ENCODE assay signal across 1 cellular context in genomic region chr7:88127637-88128290, GRCh38.
TF ChIP-seq lines count a peak whose summit lies in the region.

No MANE protein-coding gene starts in this region.

TF ChIP-seq in HepG2, 621 proteins besides CTCF, POLR2A, EP300 and RAD21 (continued from another document and continues in another):
- peak; percentile 61; the same call in 1 of the 2 replicates for TF ChIP-seq HNF1A (IDR thresholded peaks at IDR 0.05; ENCODE audit: low read depth)
- TF ChIP-seq HNF1A (CRISPR knock-in tag; IDR thresholded peaks at IDR 0.05; ENCODE audit: borderline replicate concordance), result peak; percentile 52; the same call in 1 of the 2 replicates
- 0 out of 2 replicates have a peak, but pooled peaks have one; percentile 13 for TF ChIP-seq FOXA3 (CRISPR knock-in tag; IDR thresholded peaks at IDR 0.05)
- TF ChIP-seq ARNT (IDR thresholded peaks at IDR 0.05), result no peak
- TF ChIP-seq SP4 (CRISPR knock-in tag; IDR thresholded peaks at IDR 0.05), result no peak
- TF ChIP-seq AHDC1 (CRISPR knock-in tag; IDR thresholded peaks at IDR 0.05; ENCODE audit: borderline replicate concordance), result peak; percentile 56; the same call in 1 of the 2 replicates
- peak; percentile 39; the same call in 1 of the 2 replicates for TF ChIP-seq FOXJ3 (CRISPR knock-in tag; IDR thresholded peaks at IDR 0.05; ENCODE audit: borderline replicate concordance)
- TF ChIP-seq ZNF331 (CRISPR knock-in tag; IDR thresholded peaks at IDR 0.05), result 0 out of 2 replicates have a peak, but pooled peaks have one; percentile 26
- peak; percentile 56 for TF ChIP-seq GATAD2A (CRISPR knock-in tag; IDR thresholded peaks at IDR 0.05)
- TF ChIP-seq NR2F2 (IDR thresholded peaks at IDR 0.05; ENCODE audit: borderline replicate concordance, low read depth), result no peak
- 0 out of 2 replicates have a peak, but pooled peaks have one; percentile 42 for TF ChIP-seq KAT2B (IDR thresholded peaks at IDR 0.05; ENCODE audit: borderline replicate concordance, low read depth, low read length)
- TF ChIP-seq ASH2L (IDR thresholded peaks at IDR 0.05; ENCODE audit: insufficient read length, low read depth, low read length), result peak; percentile 44
- no peak for TF ChIP-seq MBD4 (IDR thresholded peaks at IDR 0.05; ENCODE audit: borderline replicate concordance, low read length)
- TF ChIP-seq KDM6A (CRISPR knock-in tag; IDR thresholded peaks at IDR 0.05; ENCODE audit: low read depth), result peak; percentile 16; the same call in 1 of the 2 replicates
- TF ChIP-seq SOX5 (CRISPR knock-in tag; IDR thresholded peaks at IDR 0.05; ENCODE audit: borderline replicate concordance), result peak; percentile 50; the same call in 1 of the 2 replicates
- TF ChIP-seq ONECUT2 (CRISPR knock-in tag; IDR thresholded peaks at IDR 0.05), result peak; percentile 89
- no peak for TF ChIP-seq CREB1 (IDR thresholded peaks at IDR 0.05)
- peak; percentile 41; the same call in 1 of the 2 replicates for TF ChIP-seq CREB1 (CRISPR knock-in tag; IDR thresholded peaks at IDR 0.05)
- peak; percentile 24; the same call in 1 of the 2 replicates for TF ChIP-seq HDAC2 (CRISPR knock-in tag; IDR thresholded peaks at IDR 0.05)
- TF ChIP-seq RERE (CRISPR knock-in tag; IDR thresholded peaks at IDR 0.05; ENCODE audit: low read depth), result no peak
- TF ChIP-seq NCOR1 (IDR thresholded peaks at IDR 0.05; ENCODE audit: borderline replicate concordance, low read length), result peak; percentile 76; the same call in 1 of the 2 replicates
- 0 out of 2 replicates have a peak, but pooled peaks have one; percentile 26 for TF ChIP-seq FOXP4 (CRISPR knock-in tag; IDR thresholded peaks at IDR 0.05)
- peak; percentile 39; the same call in 1 of the 2 replicates for TF ChIP-seq ATF1 (CRISPR knock-in tag; IDR thresholded peaks at IDR 0.05)
- TF ChIP-seq ARID5B (CRISPR knock-in tag; IDR thresholded peaks at IDR 0.05), result no peak; the same call in 1 of the 2 replicates
- no peak for TF ChIP-seq THAP8 (CRISPR knock-in tag; IDR thresholded peaks at IDR 0.05; ENCODE audit: borderline replicate concordance)
- TF ChIP-seq SAP130 (CRISPR knock-in tag; IDR thresholded peaks at IDR 0.05; ENCODE audit: low read depth), result peak; percentile 12; the same call in 1 of the 2 replicates
- no peak for TF ChIP-seq SOX6 (IDR thresholded peaks at IDR 0.05)
- TF ChIP-seq SOX6 (CRISPR knock-in tag; IDR thresholded peaks at IDR 0.05), result peak; percentile 77
- no peak for TF ChIP-seq ZSCAN21 (CRISPR knock-in tag; IDR thresholded peaks at IDR 0.05; ENCODE audit: borderline replicate concordance)
- TF ChIP-seq NCOA2 (CRISPR knock-in tag; IDR thresholded peaks at IDR 0.05), result 0 out of 2 replicates have a peak, but pooled peaks have one; percentile 30
- TF ChIP-seq HNF4A (CRISPR knock-in tag; IDR thresholded peaks at IDR 0.05), result peak; percentile 56; the same call in 1 of the 2 replicates
- TF ChIP-seq ZNF644 (CRISPR knock-in tag; IDR thresholded peaks at IDR 0.05; ENCODE audit: low read depth), result no peak
